Comparison of ENCODE assay signal across 11 cellular contexts in the genomic region with DNA sequence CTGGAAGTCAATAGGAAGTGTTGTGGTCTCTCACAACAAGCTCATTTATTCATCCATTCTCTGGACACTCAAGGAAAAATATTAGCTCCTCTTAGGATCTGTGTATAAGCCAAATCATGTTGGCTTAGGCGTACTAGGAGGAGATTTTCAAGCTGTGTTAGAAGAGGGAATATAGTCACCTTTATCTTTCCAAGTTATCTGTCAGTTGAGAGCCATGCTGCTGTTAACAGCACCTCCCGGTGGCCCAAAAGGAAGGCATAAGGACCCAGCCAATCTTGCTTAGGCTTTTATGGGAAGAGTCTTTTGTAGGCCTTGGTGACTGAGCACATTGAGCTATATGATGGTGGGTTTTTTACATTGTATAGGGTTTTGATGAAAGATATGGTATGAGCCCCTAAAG.
DNase-seq lines count a peak whose midpoint lies in the region; ATAC-seq and TF ChIP-seq lines count a peak whose summit lies in the region.
"Had no signal": no experiment of that assay in that cellular context is flagged by ENCODE, and none has a peak within 500 bp of the region (broad histone marks: within the 10 kb centered on the region; RNA-seq: fewer than 3 reads in every experiment).

No MANE protein-coding gene starts in this region.

- no peaks in the 10 kb centered on the region for H3K27me3 ChIP-seq in brain microvascular endothelial cell (replicated peaks)

- no peak overlapping the region for H3K27ac ChIP-seq in brain microvascular endothelial cell

- peak; percentile 60 for TF ChIP-seq CTCF in brain microvascular endothelial cell (IDR thresholded peaks at IDR 0.05; ENCODE audit: low read depth, low read length, missing control alignments)

- in situ Hi-C loops in brain microvascular endothelial cell (cut with HindIII; ENCODE audit: low pct_ligation_motif_present, low sequenced_read_pairs) = no loop called here

- peak; percentile 29 for DNase-seq in ELF-1 (ENCODE audit: low read depth, low spot score)
- peak; percentile 60 to 69 for DNase-seq in Kasumi-1 (lab: John Stamatoyannopoulos, UW)
- DNase-seq in brain microvascular endothelial cell = no peak
- DNase-seq in medulla oblongata (ENCODE audit: extremely low spot score) = peak; percentile 21
- DNase-seq in H4 (ENCODE audit: low spot score) = no peak
- no peak for DNase-seq in AG08396 (ENCODE audit: low spot score)
- DNase-seq in OCI-M2 (lab: John Stamatoyannopoulos, UW; ENCODE audit: unreplicated experiment) = no peak
- DNase-seq: activated CD4-positive, alpha-beta T cell treated with anti-CD3 and anti-CD28 coated beads for 36 hours; activated naive CD8-positive, alpha-beta T cell treated with anti-CD3 and anti-CD28 coated beads, Interleukin-2, amount 10 ng/mL, durations not matched to agents 7 days and 5 days; stimulated activated naive CD8-positive, alpha-beta T cell treated with anti-CD3 and anti-CD28 coated beads, Interleukin-15, amount 100 ng/mL, for 72 hours had no signal

- no peak overlapping the region for H3K4me3 ChIP-seq in brain microvascular endothelial cell (ENCODE audit: low read depth, low read length)

- no peak for ATAC-seq in HG03039 (IDR thresholded peaks at IDR 0.05; ENCODE audit: unreplicated experiment)
- ATAC-seq: activated CD4-positive, alpha-beta T cell treated with anti-CD3 and anti-CD28 coated beads for 36 hours; stimulated activated naive CD8-positive, alpha-beta T cell treated with anti-CD3 and anti-CD28 coated beads, Interleukin-15, amount 100 ng/mL, for 72 hours had no signal

- H3K36me3 ChIP-seq in brain microvascular endothelial cell (replicated peaks) = no peaks in the 10 kb centered on the region

Comparison
In these comparisons a context has a peak if more than half of its experiments do, and no peak if none do; other contexts are left out.
1. DNase-seq: peak in ELF-1 (single experiment), Kasumi-1 (2 of 2) and medulla oblongata (single experiment); none in brain microvascular endothelial cell (single experiment), H4 (single experiment), AG08396 (single experiment) and OCI-M2 (single experiment).